ENCODE assay signal across 9 cellular contexts in the genomic region with DNA sequence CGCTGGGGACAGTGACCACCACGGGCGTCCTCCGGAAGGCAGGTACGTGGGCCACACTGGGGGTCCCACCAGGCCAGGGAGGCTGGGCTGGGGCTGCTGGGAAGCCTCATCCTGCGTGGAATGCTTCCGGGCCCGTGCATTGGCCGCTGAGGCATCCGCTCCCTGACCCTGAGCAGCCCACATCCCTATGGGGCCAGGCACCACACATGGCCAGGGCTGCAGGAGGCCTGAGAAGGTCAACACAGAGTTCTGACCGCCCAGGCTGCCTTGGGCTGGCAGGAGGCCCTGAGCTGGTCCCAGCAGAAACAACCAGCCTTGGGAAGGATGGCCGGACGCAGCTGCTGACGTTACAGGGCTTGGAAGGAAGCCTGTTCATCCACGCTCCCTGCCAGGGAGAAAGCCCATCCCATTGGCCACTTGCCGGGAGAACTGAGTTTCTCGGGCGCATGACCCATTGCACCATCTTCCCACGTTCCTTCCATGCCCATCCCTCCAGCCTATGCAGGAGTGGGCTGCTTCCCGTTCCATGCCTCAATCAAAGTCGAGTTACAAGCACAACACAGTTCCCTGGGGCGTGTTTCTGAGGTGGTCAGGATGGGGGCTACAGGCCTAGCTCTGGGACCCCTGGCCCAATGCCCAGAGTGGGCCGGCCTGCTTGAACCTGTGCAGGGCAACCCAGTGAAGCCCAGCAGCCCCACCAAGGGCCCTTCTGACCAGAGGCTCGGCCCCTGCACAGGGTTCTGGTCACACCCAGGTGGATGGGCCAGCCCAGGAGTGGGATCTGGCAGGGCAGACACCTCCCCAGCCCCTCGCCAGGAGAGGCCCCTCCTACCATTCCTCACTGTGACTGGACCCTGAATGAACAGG. TPM values are rescaled to one million over a fixed set of nuclear protein-coding genes. Genes with fewer than 3 reads are reported as not detected.
A peak's percentile ranks its signal among the peaks of the same experiment; 100 is the strongest.
DNase-seq lines count a peak whose midpoint lies in the region; ATAC-seq and TF ChIP-seq lines count a peak whose summit lies in the region.
"Had no signal": no experiment of that assay in that cellular context is flagged by ENCODE, and none has a peak within 500 bp of the region (broad histone marks: within the 10 kb centered on the region; RNA-seq: fewer than 3 reads in every experiment).

No MANE protein-coding gene starts in this region.

- no peak for ATAC-seq in natural killer cell treated with Interleukin-12 subunit alpha and Interleukin-12 subunit beta and Interleukin-15 and Interleukin-18, amount 100 ng/mL, for 72 hours
- ATAC-seq in natural killer cell (no peak), GM21619 (IDR thresholded peaks at IDR 0.05; ENCODE audit: unreplicated experiment) (no peak)

- intact Hi-C loops in natural killer cell (cut with micrococcal nuclease), result no loop called here

- no peak for TF ChIP-seq CTCF in natural killer cell (IDR thresholded peaks at IDR 0.05)

- peaks cover 8% of the 10 kb centered on the region in 2 donors for H3K27me3 Mint-ChIP-seq in natural killer cell treated with Interleukin-12 subunit alpha and Interleukin-12 subunit beta and Interleukin-15 and Interleukin-18, amount 100 ng/mL, for 72 hours
- peaks cover 0 to 16% of the 10 kb centered on the region in 2 donors for H3K27me3 Mint-ChIP-seq in natural killer cell (ENCODE audit: low read depth in 2 of 2)

- no peak overlapping the region for H3K4me3 Mint-ChIP-seq in natural killer cell treated with Interleukin-12 subunit alpha and Interleukin-12 subunit beta and Interleukin-15 and Interleukin-18, amount 100 ng/mL, for 72 hours
- H3K4me3 Mint-ChIP-seq in natural killer cell, result no peak overlapping the region

- no peaks in the 10 kb centered on the region for H3K9me3 Mint-ChIP-seq in natural killer cell treated with Interleukin-12 subunit alpha and Interleukin-12 subunit beta and Interleukin-15 and Interleukin-18, amount 100 ng/mL, for 72 hours
- no peaks in the 10 kb centered on the region for H3K9me3 Mint-ChIP-seq in natural killer cell

- H3K4me1 Mint-ChIP-seq in natural killer cell treated with Interleukin-12 subunit alpha and Interleukin-12 subunit beta and Interleukin-15 and Interleukin-18, amount 100 ng/mL, for 72 hours (ENCODE audit: low read depth in 2 of 2), result peaks cover 5 to 6% of the 10 kb centered on the region in 2 donors
- peaks cover 6 to 7% of the 10 kb centered on the region in 2 donors for H3K4me1 Mint-ChIP-seq in natural killer cell

- H3K27ac Mint-ChIP-seq in natural killer cell treated with Interleukin-12 subunit alpha and Interleukin-12 subunit beta and Interleukin-15 and Interleukin-18, amount 100 ng/mL, for 72 hours, result no peak overlapping the region
- no peak overlapping the region for H3K27ac Mint-ChIP-seq in natural killer cell

- peak; percentile 51 for DNase-seq in natural killer cell treated with Interleukin-12 subunit alpha and Interleukin-12 subunit beta and Interleukin-15 and Interleukin-18, amount 100 ng/mL, for 72 hours (ENCODE audit: low spot score)
- DNase-seq in natural killer cell (no peak), fibroblast of peridontal ligament (ENCODE audit: extremely low read depth) (peak; percentile 100), myocyte (ENCODE audit: low read depth) (peak; percentile 92), NCI-H2107 (lab: John Stamatoyannopoulos, UW) (no peak)
- DNase-seq in activated CD4-positive, alpha-beta T cell treated with anti-CD3 and anti-CD28 coated beads for 1 hour, result no peak
- no peak for DNase-seq in stimulated activated naive CD4-positive, alpha-beta T cell treated with Interleukin-2 at 50 U/mL for 16 hours (lab: John Stamatoyannopoulos, UW)
- DNase-seq: NCI-H2081 treated with DMSO at 0.1 percent for 48 hours had no signal

- H3K36me3 Mint-ChIP-seq in natural killer cell treated with Interleukin-12 subunit alpha and Interleukin-12 subunit beta and Interleukin-15 and Interleukin-18, amount 100 ng/mL, for 72 hours, result no peaks in the 10 kb centered on the region
- H3K36me3 Mint-ChIP-seq in natural killer cell, result no peaks in the 10 kb centered on the region

RNA-seq across cellular contexts. Expression of a gene that starts 31.7 kb away (rescaled TPM):
- total RNA-seq in natural killer cell treated with Interleukin-12 subunit alpha and Interleukin-12 subunit beta and Interleukin-15 and Interleukin-18, amount 100 ng/mL, for 72 hours, result 10 to 100 TPM; 69.2 to 84.7 TPM
- 10 to 100 TPM; 65.1 to 91.4 (median 83.2) TPM for total RNA-seq in natural killer cell
- 11.3 and 12.7 TPM in 2 replicates for total RNA-seq in myocyte
- 12.7 TPM for polyA plus RNA-seq in myocyte (2012)

RNA-seq across cellular contexts. Expression of a gene that starts 41.7 kb away (rescaled TPM):
- 1 to 10 TPM; 2.0 to 2.2 TPM for total RNA-seq in natural killer cell treated with Interleukin-12 subunit alpha and Interleukin-12 subunit beta and Interleukin-15 and Interleukin-18, amount 100 ng/mL, for 72 hours
- 10 to 100 TPM in 1 of 3 donors, 1 to 10 TPM in 2; 8.0 to 13.4 (median 8.4) TPM for total RNA-seq in natural killer cell
- not detected in 2 replicates for total RNA-seq in myocyte
- polyA plus RNA-seq in myocyte (2012), result 0.93 TPM

Comparison
In these comparisons a context has a peak if more than half of its experiments do, and no peak if none do; other contexts are left out.
1. DNase-seq: peak in natural killer cell treated with Interleukin-12 subunit alpha and Interleukin-12 subunit beta and Interleukin-15 and Interleukin-18, amount 100 ng/mL, for 72 hours (single experiment), fibroblast of peridontal ligament (single experiment) and myocyte (single experiment); none in natural killer cell (single experiment), activated CD4-positive, alpha-beta T cell treated with anti-CD3 and anti-CD28 coated beads for 1 hour (single experiment), NCI-H2107 (single experiment) and stimulated activated naive CD4-positive, alpha-beta T cell treated with Interleukin-2 at 50 U/mL for 16 hours (single experiment).